In genomic region chr6:38116248-38116647, GRCh38 we compare ENCODE assay signal across 26 cellular contexts.
"Had no signal": no experiment of that assay in that cellular context is flagged by ENCODE, and none has a peak within 500 bp of the region (broad histone marks: within the 10 kb centered on the region; RNA-seq: fewer than 3 reads in every experiment).

No MANE protein-coding gene starts in this region.

- H3K27ac Mint-ChIP-seq: activated T-cell treated with anti-CD3 and anti-CD28 coated beads, Interleukin-2, amount 50 U/mL, for 72 hours; mesothelial cell of epicardium; T-helper 2 cell treated with Interferon-gamma antibody and Interleukin-4, amounts not matched to agents 5 μg/mL and 100 μg/mL, for 36 hours had no signal

- H3K4me3 ChIP-seq: coronary artery, dorsolateral prefrontal cortex, esophagus squamous epithelium, spleen, suprapubic skin, tibial nerve had no signal

- FAIRE-seq: endothelial cell of umbilical vein, frontal cortex, islet of Langerhans had no signal

- ATAC-seq: activated naive CD4-positive, alpha-beta T cell treated with anti-CD3 and anti-CD28 coated beads, Interleukin-2, amount 50 U/mL, for 72 hours; activated T-cell treated with anti-CD3 and anti-CD28 coated beads, Interleukin-2, amount 50 U/mL, for 72 hours; left cardiac atrium; naive thymus-derived CD4-positive, alpha-beta T cell; right cardiac atrium had no signal

- H3K4me3 Mint-ChIP-seq: activated T-cell treated with anti-CD3 and anti-CD28 coated beads, Interleukin-2, amount 50 U/mL, for 72 hours; mesothelial cell of epicardium; naive thymus-derived CD4-positive, alpha-beta T cell; T-helper 2 cell treated with Interferon-gamma antibody and Interleukin-4, amounts not matched to agents 5 μg/mL and 100 μg/mL, for 36 hours had no signal

- H3K27ac ChIP-seq: coronary artery, dorsolateral prefrontal cortex, parathyroid adenoma, spleen, suprapubic skin, tibial nerve had no signal

- DNase-seq: activated CD4-positive, alpha-beta T cell treated with anti-CD3 and anti-CD28 coated beads for 4 hours; activated CD4-positive, alpha-beta T cell treated with anti-CD3 and anti-CD28 coated beads, Interleukin-2, amount 50 U/mL, for 4 hours; activated CD4-positive, CD25-positive, alpha-beta regulatory T cell; activated naive CD4-positive, alpha-beta T cell; activated T-cell treated with anti-CD3 and anti-CD28 coated beads for 4 hours; activated T-cell treated with anti-CD3 and anti-CD28 coated beads, Interleukin-2, amount 50 U/mL, for 72 hours; cerebellar nuclear complex; dorsolateral prefrontal cortex; esophagus squamous epithelium; left cardiac atrium; naive thymus-derived CD4-positive, alpha-beta T cell; nucleus accumbens; right cardiac atrium; spleen; stimulated activated naive CD4-positive, alpha-beta T cell; T-helper 1 cell had no signal

- H3K4me1 ChIP-seq: parathyroid adenoma had no signal

- H3K9ac ChIP-seq: parathyroid adenoma had no signal

- H3K27me3 Mint-ChIP-seq: naive thymus-derived CD4-positive, alpha-beta T cell had no signal

- H2AFZ ChIP-seq: parathyroid adenoma had no signal

- H3K27me3 ChIP-seq: dorsolateral prefrontal cortex, esophagus squamous epithelium, spleen, suprapubic skin, tibial nerve had no signal

- H3K9me3 Mint-ChIP-seq: activated naive CD4-positive, alpha-beta T cell treated with anti-CD3 and anti-CD28 coated beads, Interleukin-2, amount 50 U/mL, for 72 hours; activated T-cell treated with anti-CD3 and anti-CD28 coated beads, Interleukin-2, amount 50 U/mL, for 72 hours; mesothelial cell of epicardium; naive thymus-derived CD4-positive, alpha-beta T cell; T-helper 2 cell treated with Interferon-gamma antibody and Interleukin-4, amounts not matched to agents 5 μg/mL and 100 μg/mL, for 36 hours had no signal

- H3K9me3 ChIP-seq: esophagus squamous epithelium, spleen, suprapubic skin, tibial nerve had no signal
